In the genomic region with DNA sequence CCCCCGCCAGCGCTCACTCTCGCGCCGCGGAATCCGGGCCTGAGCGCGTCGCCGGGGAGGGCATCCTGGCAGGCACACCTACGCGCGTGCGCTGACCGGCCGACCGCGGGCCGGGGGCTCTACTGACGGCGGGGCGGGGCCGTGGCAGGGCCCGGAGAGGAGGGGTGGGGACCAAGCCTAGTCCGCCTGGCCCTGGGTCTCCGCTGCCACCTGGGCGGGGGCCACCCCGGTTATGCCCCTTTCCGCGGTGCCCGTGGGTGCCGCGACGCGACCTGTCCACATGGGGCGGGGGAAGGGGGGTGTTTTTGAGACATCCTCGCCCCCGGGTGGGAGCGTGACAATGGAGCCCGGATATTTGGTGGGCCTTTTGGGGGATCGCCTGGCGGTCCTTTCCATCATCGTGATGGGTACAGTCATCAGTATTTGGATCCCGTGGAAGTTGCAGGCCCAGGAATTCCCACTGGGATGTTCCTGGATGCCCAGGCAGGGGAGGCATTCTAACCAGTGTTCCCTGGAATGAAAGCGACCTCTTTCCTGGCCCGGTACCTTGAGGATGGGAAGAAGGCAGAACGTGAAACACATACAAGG, we compare ENCODE assay signal across 9 cellular contexts. TPM values are rescaled to one million over a fixed set of nuclear protein-coding genes. Genes with fewer than 3 reads are reported as not detected.
A peak's percentile ranks its signal among the peaks of the same experiment; 100 is the strongest.
DNase-seq lines count a peak whose midpoint lies in the region; ATAC-seq lines count a peak whose summit lies in the region.
"Had no signal": no experiment of that assay in that cellular context is flagged by ENCODE, and none has a peak within 500 bp of the region (broad histone marks: within the 10 kb centered on the region; RNA-seq: fewer than 3 reads in every experiment).

No MANE protein-coding gene starts in this region.

- H3K27ac Mint-ChIP-seq in immature natural killer cell, result peak overlapping the region in 3 of 6 donors; percentile 39 to 73 (median 64)
- no peak overlapping the region for H3K27ac Mint-ChIP-seq in stimulated activated naive CD8-positive, alpha-beta T cell treated with anti-CD3 and anti-CD28 coated beads, Interleukin-15, amount 100 ng/mL, for 72 hours

- peaks cover 36 to 37% of the 10 kb centered on the region in 2 donors for H3K4me1 Mint-ChIP-seq in immature natural killer cell
- H3K4me1 Mint-ChIP-seq in stimulated activated naive CD8-positive, alpha-beta T cell treated with anti-CD3 and anti-CD28 coated beads, Interleukin-15, amount 100 ng/mL, for 72 hours, result peaks cover 18% of the 10 kb centered on the region

- peaks cover 0 to 9% (median 7%) of the 10 kb centered on the region in 3 donors for H3K27me3 Mint-ChIP-seq in immature natural killer cell (ENCODE audit: low read depth in 3 of 3)
- peaks cover 76% of the 10 kb centered on the region for H3K27me3 Mint-ChIP-seq in stimulated activated naive CD8-positive, alpha-beta T cell treated with anti-CD3 and anti-CD28 coated beads, Interleukin-15, amount 100 ng/mL, for 72 hours

- peak; percentile 32 for ATAC-seq in stimulated activated naive CD8-positive, alpha-beta T cell treated with anti-CD3 and anti-CD28 coated beads, Interleukin-15, amount 100 ng/mL, for 72 hours
- no peak for ATAC-seq in HG03025 (IDR thresholded peaks at IDR 0.05; ENCODE audit: low FRiP score, unreplicated experiment)
- ATAC-seq: Panc1 had no signal

- no peaks in the 10 kb centered on the region for H3K9me3 ChIP-seq in adipocyte (ENCODE audit: control insufficient read depth, low read length)

- H3K4me1 ChIP-seq in adipocyte (ENCODE audit: control insufficient read depth, insufficient read depth, low read length), result no peaks in the 10 kb centered on the region

- no peaks in the 10 kb centered on the region for H3K36me3 ChIP-seq in adipocyte (ENCODE audit: control insufficient read depth, insufficient read depth, low read length, severe bottlenecking)

- peak overlapping the region; percentile 76 to 99 (median 96) for H3K4me3 Mint-ChIP-seq in immature natural killer cell
- H3K4me3 Mint-ChIP-seq in stimulated activated naive CD8-positive, alpha-beta T cell treated with anti-CD3 and anti-CD28 coated beads, Interleukin-15, amount 100 ng/mL, for 72 hours, result peak overlapping the region; percentile 5 to 15

- no peaks in the 10 kb centered on the region for H3K36me3 Mint-ChIP-seq in immature natural killer cell

- in situ Hi-C loops in KBM-7 (cut with MboI; ENCODE audit: low pct_unique_long_range_greater_than_20kb, low sequenced_read_pairs), result no loop called here

- H3K9ac ChIP-seq in adipocyte (ENCODE audit: low read length), result no peak overlapping the region

- peaks cover 29% of the 10 kb centered on the region for H3K27me3 ChIP-seq in adipocyte (replicated peaks; ENCODE audit: control insufficient read depth, insufficient read depth, low read length)

- DNase-seq in DMS 273 (lab: John Stamatoyannopoulos, UW; ENCODE audit: unreplicated experiment), result peak; percentile 70
- DNase-seq in DMS 273 treated with DMSO at 0.1 percent for 48 hours (lab: John Stamatoyannopoulos, UW), result no peak
- DNase-seq in adipocyte (ENCODE audit: low read depth), result no peak
- DNase-seq in immature natural killer cell, result peak in 2 of 3 donors; percentile 20 to 39
- no peak for DNase-seq in stimulated activated naive CD8-positive, alpha-beta T cell treated with anti-CD3 and anti-CD28 coated beads, Interleukin-15, amount 100 ng/mL, for 72 hours
- DNase-seq in NCI-H128 (lab: John Stamatoyannopoulos, UW; ENCODE audit: unreplicated experiment), result no peak
- DNase-seq in KBM-7, result no peak

- H3K9me3 Mint-ChIP-seq in immature natural killer cell, result no peaks in the 10 kb centered on the region
- no peaks in the 10 kb centered on the region for H3K9me3 Mint-ChIP-seq in stimulated activated naive CD8-positive, alpha-beta T cell treated with anti-CD3 and anti-CD28 coated beads, Interleukin-15, amount 100 ng/mL, for 72 hours

- peak overlapping the region; percentile 72 for H3K4me3 ChIP-seq in adipocyte (ENCODE audit: low read length)

RNA-seq across cellular contexts. Expression of a gene that starts 2.2 kb away (rescaled TPM):
- polyA plus RNA-seq in immature natural killer cell, result 100 to 1,000 TPM in 1 of 3 donors, 10 to 100 TPM in 2; 35.7 to 143 (median 49.1) TPM

Comparison
In these comparisons a context has a peak if more than half of its experiments do, and no peak if none do; other contexts are left out.
1. DNase-seq: peak in DMS 273 (single experiment) and immature natural killer cell (2 of 3); none in DMS 273 treated with DMSO at 0.1 percent for 48 hours (single experiment), adipocyte (single experiment), stimulated activated naive CD8-positive, alpha-beta T cell treated with anti-CD3 and anti-CD28 coated beads, Interleukin-15, amount 100 ng/mL, for 72 hours (0 of 2), NCI-H128 (single experiment) and KBM-7 (single experiment).